9 cellular contexts compared by ENCODE assay signal in the genomic region with DNA sequence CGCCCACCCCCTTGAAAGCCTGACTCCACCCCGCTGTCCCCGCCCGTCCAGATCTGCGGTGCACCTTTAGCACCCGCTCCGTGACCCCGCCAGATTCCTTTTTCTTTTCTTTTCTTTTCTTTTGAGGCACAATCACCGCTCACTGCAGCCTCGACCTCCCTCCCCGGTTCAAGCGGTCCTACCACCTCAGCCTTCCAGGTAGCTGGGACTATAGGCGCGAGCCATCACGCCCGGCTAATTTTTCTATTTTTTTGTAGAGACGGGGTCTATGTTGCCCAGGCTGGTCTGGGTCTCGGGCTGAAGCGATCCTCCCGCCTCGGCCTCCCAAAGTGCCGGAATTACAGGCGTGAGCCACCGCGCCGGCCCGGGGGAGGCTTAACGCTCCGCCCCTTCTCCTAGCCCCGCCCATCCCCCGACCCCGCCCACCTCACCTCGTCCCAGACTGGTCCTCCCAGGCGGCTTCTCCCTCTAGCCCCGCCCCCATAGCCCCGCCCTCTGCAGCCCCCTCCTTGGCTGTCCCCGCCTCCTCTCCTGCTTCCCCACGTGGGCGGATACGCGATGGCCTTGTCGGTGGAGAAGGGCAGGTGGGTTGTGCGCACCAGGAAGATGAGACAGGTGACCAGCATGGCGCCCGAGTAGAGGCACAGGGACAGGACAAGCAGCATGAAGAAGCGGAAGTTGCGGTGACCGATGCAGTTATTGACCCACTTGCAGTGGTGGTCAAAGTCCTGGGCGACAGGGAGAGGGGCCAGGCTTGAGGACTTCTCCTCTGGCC. TPM values are rescaled to one million over a fixed set of nuclear protein-coding genes. Genes with fewer than 3 reads are reported as not detected.
DNase-seq lines count a peak whose midpoint lies in the region; ATAC-seq and TF ChIP-seq lines count a peak whose summit lies in the region.
"Had no signal": no experiment of that assay in that cellular context is flagged by ENCODE, and none has a peak within 500 bp of the region (broad histone marks: within the 10 kb centered on the region; RNA-seq: fewer than 3 reads in every experiment).

No MANE protein-coding gene starts in this region.

- TF ChIP-seq CTCF in endothelial cell (IDR thresholded peaks at IDR 0.05; ENCODE audit: unreplicated experiment), result no peak
- no peak for TF ChIP-seq CTCF in neural crest cell (conservative IDR thresholded peaks at IDR 0.05)

- no peaks in the 10 kb centered on the region for H3K4me1 ChIP-seq in urinary bladder (ENCODE audit: insufficient read depth)

- H3K4me3 ChIP-seq in urinary bladder (ENCODE audit: low read depth, low read length), result peak overlapping the region; percentile 28

- peak; percentile 51 for DNase-seq in AG20443 (ENCODE audit: low spot score)
- peak; percentile 23 to 25 for DNase-seq in Kasumi-1 (lab: John Stamatoyannopoulos, UW)
- DNase-seq in activated CD4-positive, alpha-beta memory T cell treated with anti-CD3 and anti-CD28 coated beads, Interleukin-2, amount 10 ng/mL, durations not matched to agents 7 days and 5 days, result peak; percentile 83
- peak; percentile 56 for DNase-seq in endothelial cell (ENCODE audit: low spot score)
- DNase-seq in neural crest cell (ENCODE audit: low read depth, low spot score), result no peak
- DNase-seq in NCI-H82 (lab: John Stamatoyannopoulos, UW), result no peak

- H3K36me3 ChIP-seq in urinary bladder (ENCODE audit: insufficient read depth), result no peaks in the 10 kb centered on the region

- H3K27ac Mint-ChIP-seq in activated CD4-positive, alpha-beta memory T cell treated with anti-CD3 and anti-CD28 coated beads, Interleukin-2, amount 10 ng/mL, durations not matched to agents 7 days and 5 days, result no peak overlapping the region
- H3K27ac Mint-ChIP-seq in endothelial cell (ENCODE audit: unreplicated experiment), result peak overlapping the region; percentile 67
- no peak overlapping the region for H3K27ac Mint-ChIP-seq in neural crest cell (ENCODE audit: unreplicated experiment)

- CTCF ChIA-PET in activated CD4-positive, alpha-beta memory T cell treated with anti-CD3 and anti-CD28 coated beads, Interleukin-2, amount 10 ng/mL, durations not matched to agents 7 days and 5 days (lab: Charles Lee), result interaction anchor here (0.9 kb wide), 1 partner anchor 134 kb away, joined by 3 read pairs; no protein-coding TSS in a partner anchor

- 33% methylated on average over 49 of the region's 49 CpGs for WGBS in urinary bladder

- H3K27ac ChIP-seq in urinary bladder (ENCODE audit: low read depth), result no peak overlapping the region

- H3K9me3 Mint-ChIP-seq in activated CD4-positive, alpha-beta memory T cell treated with anti-CD3 and anti-CD28 coated beads, Interleukin-2, amount 10 ng/mL, durations not matched to agents 7 days and 5 days, result no peaks in the 10 kb centered on the region
- H3K9me3 Mint-ChIP-seq in endothelial cell (ENCODE audit: unreplicated experiment) (no peaks in the 10 kb centered on the region), neural crest cell (no peaks in the 10 kb centered on the region)

- ATAC-seq in HG02884 (IDR thresholded peaks at IDR 0.05; ENCODE audit: unreplicated experiment), result no peak

- H3K4me1 Mint-ChIP-seq in activated CD4-positive, alpha-beta memory T cell treated with anti-CD3 and anti-CD28 coated beads, Interleukin-2, amount 10 ng/mL, durations not matched to agents 7 days and 5 days, result peaks cover 25% of the 10 kb centered on the region
- H3K4me1 Mint-ChIP-seq in endothelial cell (ENCODE audit: unreplicated experiment), result peaks cover 4% of the 10 kb centered on the region
- peaks cover 9% of the 10 kb centered on the region for H3K4me1 Mint-ChIP-seq in neural crest cell

- POLR2A ChIA-PET in activated CD4-positive, alpha-beta memory T cell treated with anti-CD3 and anti-CD28 coated beads, Interleukin-2, amount 10 ng/mL, durations not matched to agents 7 days and 5 days (lab: Charles Lee), result no interaction called here

- peaks cover 30% of the 10 kb centered on the region for H3K27me3 Mint-ChIP-seq in activated CD4-positive, alpha-beta memory T cell treated with anti-CD3 and anti-CD28 coated beads, Interleukin-2, amount 10 ng/mL, durations not matched to agents 7 days and 5 days
- H3K27me3 Mint-ChIP-seq in endothelial cell (ENCODE audit: unreplicated experiment) (peaks cover 15% of the 10 kb centered on the region), neural crest cell (ENCODE audit: low read depth) (peaks cover 16% of the 10 kb centered on the region)

- H3K36me3 Mint-ChIP-seq in activated CD4-positive, alpha-beta memory T cell treated with anti-CD3 and anti-CD28 coated beads, Interleukin-2, amount 10 ng/mL, durations not matched to agents 7 days and 5 days (ENCODE audit: low read depth), result no peaks in the 10 kb centered on the region
- H3K36me3 Mint-ChIP-seq in endothelial cell (ENCODE audit: low read depth, unreplicated experiment) (no peaks in the 10 kb centered on the region), neural crest cell (ENCODE audit: low read depth) (no peaks in the 10 kb centered on the region)

- H3K4me3 Mint-ChIP-seq in activated CD4-positive, alpha-beta memory T cell treated with anti-CD3 and anti-CD28 coated beads, Interleukin-2, amount 10 ng/mL, durations not matched to agents 7 days and 5 days, result peak overlapping the region; percentile 75
- H3K4me3 Mint-ChIP-seq in endothelial cell (ENCODE audit: unreplicated experiment) (peak overlapping the region; percentile 71), neural crest cell (peak overlapping the region; percentile 61)

RNA-seq across cellular contexts. Expression of a gene that starts 3.2 kb away (rescaled TPM):
- total RNA-seq in activated CD4-positive, alpha-beta memory T cell treated with anti-CD3 and anti-CD28 coated beads, Interleukin-2, amount 10 ng/mL, durations not matched to agents 7 days and 5 days, result under 1 TPM in 1 of 2 experiments, not detected in 1; 0.63 TPM
- total RNA-seq in endothelial cell (ENCODE audit: unreplicated experiment), result 0.82 TPM
- total RNA-seq in neural crest cell, result not detected in 2 replicates
- not detected for total RNA-seq in urinary bladder
- polyA plus RNA-seq in urinary bladder, result not detected
- total RNA-seq: frontal cortex had no signal

RNA-seq across cellular contexts. Expression of a gene that starts 8.3 kb away (rescaled TPM):
- not detected for total RNA-seq in activated CD4-positive, alpha-beta memory T cell treated with anti-CD3 and anti-CD28 coated beads, Interleukin-2, amount 10 ng/mL, durations not matched to agents 7 days and 5 days
- not detected for total RNA-seq in endothelial cell (ENCODE audit: unreplicated experiment)
- total RNA-seq in neural crest cell, result not detected in 2 replicates
- total RNA-seq in urinary bladder, result not detected
- polyA plus RNA-seq in urinary bladder, result 0.23 TPM
- total RNA-seq: frontal cortex had no signal

Comparison
In these comparisons a context has a peak if more than half of its experiments do, and no peak if none do; other contexts are left out.
1. DNase-seq: peak in AG20443 (single experiment), Kasumi-1 (2 of 2), activated CD4-positive, alpha-beta memory T cell treated with anti-CD3 and anti-CD28 coated beads, Interleukin-2, amount 10 ng/mL, durations not matched to agents 7 days and 5 days (single experiment) and endothelial cell (single experiment); none in neural crest cell (single experiment) and NCI-H82 (single experiment).
2. Peak in every context shown above with its lines, with median percentiles within 50 percentile points of each other: H3K4me3 Mint-ChIP-seq.